In the genomic region with DNA sequence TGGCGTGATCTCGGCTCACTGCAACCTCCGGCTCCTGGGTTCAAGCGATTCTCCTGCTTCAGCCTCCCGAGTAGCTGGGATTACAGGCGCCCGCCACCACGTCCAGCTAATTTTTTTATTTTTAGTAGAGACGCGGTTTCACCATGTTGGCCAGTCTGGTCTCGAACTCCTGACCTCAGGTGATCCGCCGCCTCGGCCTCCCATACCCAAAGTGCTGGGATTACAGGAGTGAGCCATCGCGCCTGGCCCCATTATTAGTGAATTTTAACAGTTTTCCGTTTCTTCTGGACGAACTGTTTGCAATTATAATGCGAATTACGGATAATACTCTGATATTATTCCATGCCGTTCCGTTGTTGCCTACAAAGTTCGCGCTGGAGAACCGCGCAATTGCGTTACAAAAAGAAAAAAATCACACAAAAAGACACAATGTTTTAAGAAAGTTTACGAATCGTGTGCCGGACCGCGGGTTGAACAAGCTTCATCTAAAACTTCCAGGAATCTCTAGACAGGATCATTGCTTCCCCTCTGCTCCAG, we compare ENCODE assay signal across 6 cellular contexts. TPM values are rescaled to one million over a fixed set of nuclear protein-coding genes. Genes with fewer than 3 reads are reported as not detected.
DNase-seq lines count a peak whose midpoint lies in the region; ATAC-seq, FAIRE-seq and TF ChIP-seq lines count a peak whose summit lies in the region.
"Not testable (repeated sequence)": the region's sequence is repeated elsewhere in the genome, so short reads cannot be mapped to it uniquely, and the experiment has no call there.

No MANE protein-coding gene starts in this region.

- CTCF ChIA-PET in K562 (lab: Yijun Ruan, JAX; ENCODE audit: low intra/inter-chr PET ratio), result not testable (repeated sequence)

- H3K4me1 ChIP-seq in K562 (replicated peaks in 1 of 2; ENCODE audit: control insufficient read depth in 2 of 2, insufficient read depth in 2 of 2, low read length in 2 of 2) (peaks cover 17 to 36% of the 10 kb centered on the region in 2 experiments), cardiac muscle cell (ENCODE audit: low read depth) (peaks cover 32% of the 10 kb centered on the region)

- in situ Hi-C loops in K562 (cut with MboI), result not testable (repeated sequence)

- peaks cover 18% of the 10 kb centered on the region for H3K36me3 Mint-ChIP-seq in natural killer cell treated with Interleukin-12 subunit alpha and Interleukin-12 subunit beta and Interleukin-15 and Interleukin-18, amount 100 ng/mL, for 72 hours

- not testable (repeated sequence) for H3K9me3 ChIP-seq in SK-N-MC (ENCODE audit: low read depth, low read length); K562 (replicated peaks; ENCODE audit: control insufficient read depth, insufficient read depth, low read depth, low read length); cardiac muscle cell (ENCODE audit: low read depth)

- TSS peak; percentile 94 for BruUV-seq in K562 (replicated peaks; lab: Mats Ljungman, UMichigan)

- not testable (repeated sequence) for DNase-seq in SK-N-MC (ENCODE audit: low read depth, low spot score); K562 (ENCODE audit: extremely low read depth in 1 of 4, low spot score in 3 of 4); cardiac muscle cell (ENCODE audit: low read depth in 1 of 2, low spot score in 1 of 2); natural killer cell treated with Interleukin-12 subunit alpha and Interleukin-12 subunit beta and Interleukin-15 and Interleukin-18, amount 100 ng/mL, for 72 hours (ENCODE audit: low spot score)

- not testable (repeated sequence) for ATAC-seq in K562; natural killer cell treated with Interleukin-12 subunit alpha and Interleukin-12 subunit beta and Interleukin-15 and Interleukin-18, amount 100 ng/mL, for 72 hours

- peaks cover 25% of the 10 kb centered on the region for H4K20me1 ChIP-seq in K562 (replicated peaks; ENCODE audit: control insufficient read depth, insufficient read depth, low read length)

- peak in 1 of 3 experiments; percentile 9; a peak in 1 of 6 replicates for TF ChIP-seq CTCF in K562 (IDR thresholded peaks at IDR 0.05 in 2 of 3, conservative IDR thresholded peaks at IDR 0.05 in 1 of 3; ENCODE audit: insufficient read depth in 2 of 3, low read depth in 1 of 3, low read length in 3 of 3)
- not testable (repeated sequence) for TF ChIP-seq CTCF in cardiac muscle cell (IDR thresholded peaks at IDR 0.05; ENCODE audit: low read depth, low read length)

- not testable (repeated sequence) for TF ChIP-seq POLR2A in K562 (conservative IDR thresholded peaks at IDR 0.05)

- peaks cover 29% of the 10 kb centered on the region for H3K36me3 ChIP-seq in SK-N-MC (ENCODE audit: insufficient read depth, low read length)
- H3K36me3 ChIP-seq in K562 (ENCODE audit: control insufficient read depth, insufficient read depth, low read length), result peaks cover 30% of the 10 kb centered on the region
- H3K36me3 ChIP-seq in cardiac muscle cell, result not testable (repeated sequence)

- H3K27ac ChIP-seq in SK-N-MC, result peak overlapping the region; percentile 40; the same call in 1 of the 2 replicates
- peak overlapping the region; percentile 98 for H3K27ac ChIP-seq in K562 (ENCODE audit: extremely low read depth, low read depth, low read length)
- H3K27ac ChIP-seq in cardiac muscle cell, result peak overlapping the region; percentile 99
- H3K27ac ChIP-seq in temporal lobe (ENCODE audit: low read depth, low read length), result peak overlapping the region; percentile 92

- H3K9me1 ChIP-seq in K562 (ENCODE audit: control insufficient read depth, insufficient read depth, low read length), result not testable (repeated sequence)

- peaks cover 45% of the 10 kb centered on the region for H3K79me2 ChIP-seq in K562 (ENCODE audit: control insufficient read depth, insufficient read depth, low read length)

- 0 out of 4 replicates have a peak, but pooled peaks of 1 of the 2 experiments have one; percentile 24 for TF ChIP-seq RAD21 in K562 (CRISPR knock-in tag; conservative IDR thresholded peaks at IDR 0.05 in 1 of 2, IDR thresholded peaks at IDR 0.05 in 1 of 2)

- not testable (repeated sequence) for H3K27me3 Mint-ChIP-seq in natural killer cell treated with Interleukin-12 subunit alpha and Interleukin-12 subunit beta and Interleukin-15 and Interleukin-18, amount 100 ng/mL, for 72 hours

- peak overlapping the region; percentile 87 to 98 for H3K27ac Mint-ChIP-seq in natural killer cell treated with Interleukin-12 subunit alpha and Interleukin-12 subunit beta and Interleukin-15 and Interleukin-18, amount 100 ng/mL, for 72 hours

- POLR2A ChIA-PET in K562 (lab: Yijun Ruan, JAX), result interaction anchor here (0.6 to 3.1 kb wide), 15 partner anchors 12 to 138 kb away, joined by 3 to 18 read pairs (median 4); a partner anchor contains a TSS

- H3K4me1 Mint-ChIP-seq in natural killer cell treated with Interleukin-12 subunit alpha and Interleukin-12 subunit beta and Interleukin-15 and Interleukin-18, amount 100 ng/mL, for 72 hours (ENCODE audit: low read depth in 2 of 2), result peaks cover 31 to 37% of the 10 kb centered on the region in 2 donors

- FAIRE-seq in K562 (lab: Jason Lieb, UNC), result not testable (repeated sequence)

- intact Hi-C loops in K562 (cut with micrococcal nuclease), result loop anchor here (2.0 kb wide), 1 partner anchor 25 kb away; no protein-coding TSS in a partner anchor

- H3K4me3 Mint-ChIP-seq in natural killer cell treated with Interleukin-12 subunit alpha and Interleukin-12 subunit beta and Interleukin-15 and Interleukin-18, amount 100 ng/mL, for 72 hours, result peak overlapping the region; percentile 86

- peak overlapping the region; percentile 93 for H3K4me3 ChIP-seq in GM08714 (ENCODE audit: low read length)
- peak overlapping the region; percentile 80 for H3K4me3 ChIP-seq in SK-N-MC
- H3K4me3 ChIP-seq in K562, result peak overlapping the region; percentile 96
- peak overlapping the region; percentile 99 for H3K4me3 ChIP-seq in cardiac muscle cell

- not testable (repeated sequence) for H3K27me3 ChIP-seq in K562 (ENCODE audit: control insufficient read depth in 2 of 2, insufficient read depth in 2 of 2, low read length in 2 of 2); cardiac muscle cell

- TF ChIP-seq EP300 in K562 (IDR thresholded peaks at IDR 0.05; ENCODE audit: low read length), result not testable (repeated sequence)

- H3K9me3 Mint-ChIP-seq in natural killer cell treated with Interleukin-12 subunit alpha and Interleukin-12 subunit beta and Interleukin-15 and Interleukin-18, amount 100 ng/mL, for 72 hours, result not testable (repeated sequence)

- peak overlapping the region; percentile 79 for H3K9ac ChIP-seq in SK-N-MC (ENCODE audit: insufficient read length)
- peak overlapping the region; percentile 100 for H3K9ac ChIP-seq in K562 (ENCODE audit: insufficient read depth in 1 of 2, low read depth in 2 of 2, low read length in 2 of 2)

- WGBS in K562 (ENCODE audit: insufficient coverage, low coverage, missing lambda C conversion rate), result 17% methylated on average over 32 of the region's 32 CpGs

- peak overlapping the region; percentile 79 for H3K4me2 ChIP-seq in K562 (ENCODE audit: insufficient read depth, low read length)

- H2AFZ ChIP-seq in K562 (ENCODE audit: low read depth, low read length), result peak overlapping the region; percentile 81

RNA-seq across cellular contexts. Expression of a gene that starts 0.6 kb away (rescaled TPM):
- total RNA-seq in K562 (2011; cell fraction: chromatin; rRNA removed; ENCODE audit: low replicate concordance), result 202 and 306 TPM in 2 replicates
- 151 and 162 TPM in 2 replicates for total RNA-seq in K562 (2011; cell fraction: nucleolus; rRNA removed)
- total RNA-seq in K562 (2011; cell fraction: nucleoplasm; rRNA removed), result 214 and 325 TPM in 2 replicates
- 195 and 251 TPM in 2 replicates for total RNA-seq in K562 (2014; rRNA removed)
- 130 and 168 TPM in 2 replicates for total RNA-seq in K562 (2014; rRNA removed; fragmentation: Illumina TruSeq; extraction: Trizol)
- total RNA-seq in K562 (2015; rRNA removed; fragmentation: Illumina TruSeq; extraction: Trizol), result 186 and 204 TPM in 2 replicates
- total RNA-seq in K562 (2021), result 283 and 340 TPM in 2 replicates
- polyA plus RNA-seq in K562 (2011; rRNA removed), result 107 and 127 TPM in 2 replicates
- polyA plus RNA-seq in K562 (2011; cell fraction: cytosol; rRNA removed), result 113 and 356 TPM in 2 replicates
- polyA plus RNA-seq in K562 (2011; cell fraction: nucleus; rRNA removed), result 136 and 152 TPM in 2 replicates
- 189 and 403 TPM in 2 replicates for polyA plus RNA-seq in K562 (2012)
- polyA plus RNA-seq in K562 (2014; fragmentation: Illumina TruSeq; extraction: Trizol), result 241 and 264 TPM in 2 replicates
- polyA plus RNA-seq in K562 (2014; fragmentation: Nextera tagmentation; extraction: Ambion mirVana), result 10 to 100 TPM; 11.1 to 13.1 TPM
- 253 and 316 TPM in 2 replicates for polyA plus RNA-seq in K562 (2014; rRNA removed)
- polyA minus RNA-seq in K562 (2011; rRNA and poly(A)+ RNA removed), result 124 and 136 TPM in 2 replicates
- 128 and 153 TPM in 2 replicates for polyA minus RNA-seq in K562 (2011; cell fraction: cytosol; rRNA and poly(A)+ RNA removed)
- 67.6 and 85.5 TPM in 2 replicates for polyA minus RNA-seq in K562 (2011; cell fraction: nucleus; rRNA and poly(A)+ RNA removed)
- total RNA-seq in cardiac muscle cell, result 79.1 and 103 TPM in 2 replicates
- polyA plus RNA-seq in cardiac muscle cell, result 106 and 246 TPM in 2 replicates
- total RNA-seq in natural killer cell treated with Interleukin-12 subunit alpha and Interleukin-12 subunit beta and Interleukin-15 and Interleukin-18, amount 100 ng/mL, for 72 hours, result 100 to 1,000 TPM; 259 to 373 TPM
- 84.3 TPM for total RNA-seq in temporal lobe

RNA-seq across cellular contexts. Expression of a gene that starts 31.1 kb away (rescaled TPM):
- total RNA-seq in K562 (2011; cell fraction: chromatin; rRNA removed; ENCODE audit: low replicate concordance), result 2.0 and 5.2 TPM in 2 replicates
- total RNA-seq in K562 (2011; cell fraction: nucleolus; rRNA removed), result 6.2 and 6.5 TPM in 2 replicates
- total RNA-seq in K562 (2011; cell fraction: nucleoplasm; rRNA removed), result 4.1 and 4.8 TPM in 2 replicates
- total RNA-seq in K562 (2014; rRNA removed), result 6.4 and 9.6 TPM in 2 replicates
- 1.2 and 1.9 TPM in 2 replicates for total RNA-seq in K562 (2014; rRNA removed; fragmentation: Illumina TruSeq; extraction: Trizol)
- 1.9 and 2.2 TPM in 2 replicates for total RNA-seq in K562 (2015; rRNA removed; fragmentation: Illumina TruSeq; extraction: Trizol)
- total RNA-seq in K562 (2021), result 4.1 and 4.2 TPM in 2 replicates
- 2.2 and 3.1 TPM in 2 replicates for polyA plus RNA-seq in K562 (2011; rRNA removed)
- polyA plus RNA-seq in K562 (2011; cell fraction: cytosol; rRNA removed), result 4.8 and 8.7 TPM in 2 replicates
- polyA plus RNA-seq in K562 (2011; cell fraction: nucleus; rRNA removed), result 2.6 and 6.9 TPM in 2 replicates
- 5.4 and 13.1 TPM in 2 replicates for polyA plus RNA-seq in K562 (2012)
- 2.0 and 3.3 TPM in 2 replicates for polyA plus RNA-seq in K562 (2014; fragmentation: Illumina TruSeq; extraction: Trizol)
- polyA plus RNA-seq in K562 (2014; fragmentation: Nextera tagmentation; extraction: Ambion mirVana), result under 1 TPM; 0.39 to 0.41 TPM
- polyA plus RNA-seq in K562 (2014; rRNA removed), result 3.7 and 5.2 TPM in 2 replicates
- polyA minus RNA-seq in K562 (2011; rRNA and poly(A)+ RNA removed), result 0.63 and 1.4 TPM in 2 replicates
- 3.6 and 3.8 TPM in 2 replicates for polyA minus RNA-seq in K562 (2011; cell fraction: cytosol; rRNA and poly(A)+ RNA removed)
- 1.2 and 1.3 TPM in 2 replicates for polyA minus RNA-seq in K562 (2011; cell fraction: nucleus; rRNA and poly(A)+ RNA removed)
- total RNA-seq in cardiac muscle cell, result 118 and 139 TPM in 2 replicates
- 49.4 and 63.8 TPM in 2 replicates for polyA plus RNA-seq in cardiac muscle cell
- total RNA-seq in natural killer cell treated with Interleukin-12 subunit alpha and Interleukin-12 subunit beta and Interleukin-15 and Interleukin-18, amount 100 ng/mL, for 72 hours, result 10 to 100 TPM; 13.7 to 17.0 TPM
- 22.4 TPM for total RNA-seq in temporal lobe

RNA-seq across cellular contexts. Expression of a gene that starts 54.0 kb away (rescaled TPM):
- total RNA-seq in K562 (2011; cell fraction: chromatin; rRNA removed; ENCODE audit: low replicate concordance), result 47.8 and 110 TPM in 2 replicates
- 74.5 and 92.6 TPM in 2 replicates for total RNA-seq in K562 (2011; cell fraction: nucleolus; rRNA removed)
- 59.3 and 63.7 TPM in 2 replicates for total RNA-seq in K562 (2011; cell fraction: nucleoplasm; rRNA removed)
- total RNA-seq in K562 (2014; rRNA removed) (13.8 and 14.6 TPM in 2 replicates), K562 (2014; rRNA removed; fragmentation: Illumina TruSeq; extraction: Trizol) (2.1 and 2.9 TPM in 2 replicates), K562 (2015; rRNA removed; fragmentation: Illumina TruSeq; extraction: Trizol) (6.5 and 9.1 TPM in 2 replicates), K562 (2021) (71.0 and 72.3 TPM in 2 replicates), cardiac muscle cell (51.7 and 58.5 TPM in 2 replicates), temporal lobe (163 TPM)
- polyA plus RNA-seq in K562 (2011; rRNA removed) (18.4 and 36.4 TPM in 2 replicates), K562 (2014; fragmentation: Illumina TruSeq; extraction: Trizol) (14.3 and 42.6 TPM in 2 replicates), K562 (2014; fragmentation: Nextera tagmentation; extraction: Ambion mirVana) (1 to 10 TPM in 1 of 2 experiments, under 1 TPM in 1; 0.74 to 1.0 TPM), K562 (2014; rRNA removed) (40.9 and 57.7 TPM in 2 replicates), cardiac muscle cell (221 and 286 TPM in 2 replicates)
- polyA plus RNA-seq in K562 (2011; cell fraction: cytosol; rRNA removed), result 33.8 and 40.2 TPM in 2 replicates
- 90.4 and 128 TPM in 2 replicates for polyA plus RNA-seq in K562 (2011; cell fraction: nucleus; rRNA removed)
- polyA plus RNA-seq in K562 (2012), result 99.8 and 107 TPM in 2 replicates
- 7.2 and 11.7 TPM in 2 replicates for polyA minus RNA-seq in K562 (2011; rRNA and poly(A)+ RNA removed)
- 35.4 and 57.5 TPM in 2 replicates for polyA minus RNA-seq in K562 (2011; cell fraction: cytosol; rRNA and poly(A)+ RNA removed)
- 20.2 and 28.5 TPM in 2 replicates for polyA minus RNA-seq in K562 (2011; cell fraction: nucleus; rRNA and poly(A)+ RNA removed)
- 100 to 1,000 TPM; 102 to 105 TPM for total RNA-seq in natural killer cell treated with Interleukin-12 subunit alpha and Interleukin-12 subunit beta and Interleukin-15 and Interleukin-18, amount 100 ng/mL, for 72 hours

RNA-seq across cellular contexts. Expression of a gene that starts 58.2 kb away (rescaled TPM):
- total RNA-seq in K562 (2011; cell fraction: chromatin; rRNA removed; ENCODE audit: low replicate concordance), result 0.69 TPM in 1 of 2 replicates, not detected in the other
- 0.39 TPM in 1 of 2 replicates, not detected in the other for total RNA-seq in K562 (2011; cell fraction: nucleolus; rRNA removed)
- total RNA-seq in K562 (2011; cell fraction: nucleoplasm; rRNA removed), result not detected in 2 replicates
- total RNA-seq in K562 (2014; rRNA removed), result 0.05 TPM in 1 of 2 replicates, not detected in the other
- total RNA-seq in K562 (2014; rRNA removed; fragmentation: Illumina TruSeq; extraction: Trizol), result not detected in 2 replicates
- not detected in 2 replicates for total RNA-seq in K562 (2015; rRNA removed; fragmentation: Illumina TruSeq; extraction: Trizol)
- 0.09 and 0.11 TPM in 2 replicates for total RNA-seq in K562 (2021)
- not detected in 2 replicates for polyA plus RNA-seq in K562 (2011; rRNA removed)
- polyA plus RNA-seq in K562 (2011; cell fraction: cytosol; rRNA removed), result not detected in 2 replicates
- 0.26 TPM in 1 of 2 replicates, not detected in the other for polyA plus RNA-seq in K562 (2011; cell fraction: nucleus; rRNA removed)
- 0.08 TPM in 1 of 2 replicates, not detected in the other for polyA plus RNA-seq in K562 (2012)
- 0.07 TPM in 1 of 2 replicates, not detected in the other for polyA plus RNA-seq in K562 (2014; fragmentation: Illumina TruSeq; extraction: Trizol)
- polyA plus RNA-seq in K562 (2014; fragmentation: Nextera tagmentation; extraction: Ambion mirVana), result not detected
- polyA plus RNA-seq in K562 (2014; rRNA removed), result not detected in 2 replicates
- polyA minus RNA-seq in K562 (2011; rRNA and poly(A)+ RNA removed), result not detected in 2 replicates
- not detected in 2 replicates for polyA minus RNA-seq in K562 (2011; cell fraction: cytosol; rRNA and poly(A)+ RNA removed)
- polyA minus RNA-seq in K562 (2011; cell fraction: nucleus; rRNA and poly(A)+ RNA removed), result not detected in 2 replicates
- total RNA-seq in cardiac muscle cell, result 0.33 and 1.2 TPM in 2 replicates
- polyA plus RNA-seq in cardiac muscle cell, result 0.22 and 1.2 TPM in 2 replicates
- total RNA-seq in natural killer cell treated with Interleukin-12 subunit alpha and Interleukin-12 subunit beta and Interleukin-15 and Interleukin-18, amount 100 ng/mL, for 72 hours, result 1 to 10 TPM; 1.5 to 2.0 TPM
- total RNA-seq in temporal lobe, result 0.25 TPM

Comparison
In these comparisons a context has a peak if more than half of its experiments do, and no peak if none do; other contexts are left out.
1. H3K27ac ChIP-seq: peak in every context shown above with its lines; median percentile 99 in cardiac muscle cell; 98 in K562; 92 in temporal lobe; 40 in SK-N-MC.